1 cellular context compared by ENCODE assay signal in the genomic region with DNA sequence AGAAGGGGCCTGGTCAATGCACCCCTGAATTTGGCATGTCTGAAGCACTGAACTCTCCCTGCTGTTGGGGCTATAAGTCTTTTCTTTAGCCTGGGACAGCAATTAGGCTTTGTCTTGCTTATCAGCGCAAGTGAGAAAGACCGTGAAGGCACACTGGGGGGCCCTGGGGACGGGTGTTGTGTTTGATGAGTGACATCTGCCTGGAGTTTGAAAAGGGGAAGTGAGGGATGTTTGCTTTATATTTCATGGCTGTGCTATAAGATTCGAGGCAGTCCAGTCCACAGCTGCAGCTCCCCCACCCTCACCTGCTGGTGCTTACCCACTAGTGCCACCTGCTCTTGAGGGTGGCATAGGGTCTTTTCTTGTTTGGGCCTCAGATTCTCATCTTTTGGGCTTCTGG.
TF ChIP-seq lines count a peak whose summit lies in the region.

No MANE protein-coding gene starts in this region.

TF ChIP-seq in HepG2, 621 proteins besides CTCF, POLR2A, EP300 and RAD21:
- no peak for TF ChIP-seq ZNF138 (CRISPR knock-in tag; IDR thresholded peaks at IDR 0.05; ENCODE audit: low read depth)
- TF ChIP-seq ZNF292 (CRISPR knock-in tag; IDR thresholded peaks at IDR 0.05; ENCODE audit: borderline replicate concordance, low read depth): no peak
- TF ChIP-seq HOXA3 (CRISPR knock-in tag; IDR thresholded peaks at IDR 0.05): no peak
- TF ChIP-seq, protein P1, sequence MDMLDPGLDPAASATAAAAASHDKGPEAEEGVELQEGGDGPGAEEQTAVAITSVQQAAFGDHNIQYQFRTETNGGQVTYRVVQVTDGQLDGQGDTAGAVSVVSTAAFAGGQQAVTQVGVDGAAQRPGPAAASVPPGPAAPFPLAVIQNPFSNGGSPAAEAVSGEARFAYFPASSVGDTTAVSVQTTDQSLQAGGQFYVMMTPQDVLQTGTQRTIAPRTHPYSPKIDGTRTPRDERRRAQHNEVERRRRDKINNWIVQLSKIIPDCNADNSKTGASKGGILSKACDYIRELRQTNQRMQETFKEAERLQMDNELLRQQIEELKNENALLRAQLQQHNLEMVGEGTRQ (IDR thresholded peaks at IDR 0.05; ENCODE audit: low read depth, low read length): no peak
- TF ChIP-seq, protein P1 (CRISPR knock-in tag; IDR thresholded peaks at IDR 0.05; ENCODE audit: borderline replicate concordance): no peak
- TF ChIP-seq ZNF557 (CRISPR knock-in tag; IDR thresholded peaks at IDR 0.05): no peak
- no peak for TF ChIP-seq TAF15 (IDR thresholded peaks at IDR 0.05; ENCODE audit: low read depth, low read length, poor library complexity, severe bottlenecking)
- TF ChIP-seq, protein P2, sequence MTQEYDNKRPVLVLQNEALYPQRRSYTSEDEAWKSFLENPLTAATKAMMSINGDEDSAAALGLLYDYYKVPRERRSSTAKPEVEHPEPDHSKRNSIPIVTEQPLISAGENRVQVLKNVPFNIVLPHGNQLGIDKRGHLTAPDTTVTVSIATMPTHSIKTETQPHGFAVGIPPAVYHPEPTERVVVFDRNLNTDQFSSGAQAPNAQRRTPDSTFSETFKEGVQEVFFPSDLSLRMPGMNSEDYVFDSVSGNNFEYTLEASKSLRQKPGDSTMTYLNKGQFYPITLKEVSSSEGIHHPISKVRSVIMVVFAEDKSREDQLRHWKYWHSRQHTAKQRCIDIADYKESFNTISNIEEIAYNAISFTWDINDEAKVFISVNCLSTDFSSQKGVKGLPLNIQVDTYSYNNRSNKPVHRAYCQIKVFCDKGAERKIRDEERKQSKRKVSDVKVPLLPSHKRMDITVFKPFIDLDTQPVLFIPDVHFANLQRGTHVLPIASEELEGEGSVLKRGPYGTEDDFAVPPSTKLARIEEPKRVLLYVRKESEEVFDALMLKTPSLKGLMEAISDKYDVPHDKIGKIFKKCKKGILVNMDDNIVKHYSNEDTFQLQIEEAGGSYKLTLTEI (CRISPR knock-in tag; conservative IDR thresholded peaks at IDR 0.05): no peak
- TF ChIP-seq, protein P3, sequence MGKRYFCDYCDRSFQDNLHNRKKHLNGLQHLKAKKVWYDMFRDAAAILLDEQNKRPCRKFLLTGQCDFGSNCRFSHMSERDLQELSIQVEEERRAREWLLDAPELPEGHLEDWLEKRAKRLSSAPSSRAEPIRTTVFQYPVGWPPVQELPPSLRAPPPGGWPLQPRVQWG (CRISPR knock-in tag; IDR thresholded peaks at IDR 0.05; ENCODE audit: borderline replicate concordance, low read depth): no peak
- TF ChIP-seq ETV5 (CRISPR knock-in tag; IDR thresholded peaks at IDR 0.05; ENCODE audit: borderline replicate concordance): no peak
- TF ChIP-seq U2AF1 (optimal IDR thresholded peaks at IDR 0.05; ENCODE audit: low read depth, low read length): no peak
- TF ChIP-seq, protein P4, sequence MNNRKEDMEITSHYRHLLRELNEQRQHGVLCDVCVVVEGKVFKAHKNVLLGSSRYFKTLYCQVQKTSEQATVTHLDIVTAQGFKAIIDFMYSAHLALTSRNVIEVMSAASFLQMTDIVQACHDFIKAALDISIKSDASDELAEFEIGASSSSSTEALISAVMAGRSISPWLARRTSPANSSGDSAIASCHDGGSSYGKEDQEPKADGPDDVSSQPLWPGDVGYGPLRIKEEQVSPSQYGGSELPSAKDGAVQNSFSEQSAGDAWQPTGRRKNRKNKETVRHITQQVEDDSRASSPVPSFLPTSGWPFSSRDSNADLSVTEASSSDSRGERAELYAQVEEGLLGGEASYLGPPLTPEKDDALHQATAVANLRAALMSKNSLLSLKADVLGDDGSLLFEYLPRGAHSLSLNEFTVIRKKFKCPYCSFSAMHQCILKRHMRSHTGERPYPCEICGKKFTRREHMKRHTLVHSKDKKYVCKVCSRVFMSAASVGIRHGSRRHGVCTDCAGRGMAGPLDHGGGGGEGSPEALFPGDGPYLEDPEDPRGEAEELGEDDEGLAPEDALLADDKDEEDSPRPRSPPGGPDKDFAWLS (CRISPR knock-in tag; IDR thresholded peaks at IDR 0.05; ENCODE audit: borderline replicate concordance): no peak
- TF ChIP-seq, protein P5, sequence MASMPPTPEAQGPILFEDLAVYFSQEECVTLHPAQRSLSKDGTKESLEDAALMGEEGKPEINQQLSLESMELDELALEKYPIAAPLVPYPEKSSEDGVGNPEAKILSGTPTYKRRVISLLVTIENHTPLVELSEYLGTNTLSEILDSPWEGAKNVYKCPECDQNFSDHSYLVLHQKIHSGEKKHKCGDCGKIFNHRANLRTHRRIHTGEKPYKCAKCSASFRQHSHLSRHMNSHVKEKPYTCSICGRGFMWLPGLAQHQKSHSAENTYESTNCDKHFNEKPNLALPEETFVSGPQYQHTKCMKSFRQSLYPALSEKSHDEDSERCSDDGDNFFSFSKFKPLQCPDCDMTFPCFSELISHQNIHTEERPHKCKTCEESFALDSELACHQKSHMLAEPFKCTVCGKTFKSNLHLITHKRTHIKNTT (CRISPR knock-in tag; IDR thresholded peaks at IDR 0.05): no peak
- TF ChIP-seq CENPX (CRISPR knock-in tag; IDR thresholded peaks at IDR 0.05): no peak
